ENCODE assay signal across 21 cellular contexts in genomic region chr4:34365891-34366290, GRCh38.
"Had no signal": no experiment of that assay in that cellular context is flagged by ENCODE, and none has a peak within 500 bp of the region (broad histone marks: within the 10 kb centered on the region; RNA-seq: fewer than 3 reads in every experiment).

No MANE protein-coding gene starts in this region.

- H3K4me1 Mint-ChIP-seq: endodermal cell; naive thymus-derived CD8-positive, alpha-beta T cell had no signal

- H3K9me3 ChIP-seq: heart left ventricle, neutrophil, sigmoid colon, thoracic aorta had no signal

- H3K27ac ChIP-seq: coronary artery, foreskin keratinocyte, heart left ventricle, neutrophil, sigmoid colon, skin epidermis, stomach, thoracic aorta, transverse colon had no signal

- H3K36me3 Mint-ChIP-seq: naive thymus-derived CD8-positive, alpha-beta T cell had no signal

- H3K9me3 Mint-ChIP-seq: endodermal cell had no signal

- H3K27me3 Mint-ChIP-seq: naive thymus-derived CD8-positive, alpha-beta T cell had no signal

- ATAC-seq: foreskin keratinocyte; heart left ventricle; left lobe of liver; mucosa of descending colon; naive thymus-derived CD8-positive, alpha-beta T cell had no signal

- H3K4me3 ChIP-seq: coronary artery, heart left ventricle, mucosa of descending colon, sigmoid colon, skin epidermis, stomach, thoracic aorta, transverse colon had no signal

- H3K27ac Mint-ChIP-seq: endodermal cell; naive thymus-derived CD8-positive, alpha-beta T cell had no signal

- H3K4me1 ChIP-seq: foreskin keratinocyte, heart left ventricle, sigmoid colon, stomach, transverse colon had no signal

- H3K27me3 ChIP-seq: foreskin keratinocyte, heart left ventricle, neutrophil, sigmoid colon, stomach, transverse colon had no signal

- H3K36me3 ChIP-seq: heart left ventricle, neutrophil, sigmoid colon, stomach, thoracic aorta, transverse colon had no signal

- H3K4me3 Mint-ChIP-seq: endodermal cell; naive thymus-derived CD8-positive, alpha-beta T cell had no signal

- DNase-seq: effector CD4-positive, alpha-beta T cell; endodermal cell; erythroblast; foreskin keratinocyte; heart left ventricle; hippocampal formation; islet precursor cell; mammary epithelial cell; mucosa of descending colon; naive thymus-derived CD8-positive, alpha-beta T cell; sigmoid colon; stimulated activated CD4-positive, alpha-beta T cell treated with anti-CD3 and anti-CD28 coated beads, Interleukin-12 subunit alpha, Interleukin-12 subunit beta, amount 100 ng/mL, for 4 hours; stimulated activated naive CD4-positive, alpha-beta T cell; stomach; substantia nigra; transverse colon had no signal
